ENCODE assay signal across 8 cellular contexts in the genomic region with DNA sequence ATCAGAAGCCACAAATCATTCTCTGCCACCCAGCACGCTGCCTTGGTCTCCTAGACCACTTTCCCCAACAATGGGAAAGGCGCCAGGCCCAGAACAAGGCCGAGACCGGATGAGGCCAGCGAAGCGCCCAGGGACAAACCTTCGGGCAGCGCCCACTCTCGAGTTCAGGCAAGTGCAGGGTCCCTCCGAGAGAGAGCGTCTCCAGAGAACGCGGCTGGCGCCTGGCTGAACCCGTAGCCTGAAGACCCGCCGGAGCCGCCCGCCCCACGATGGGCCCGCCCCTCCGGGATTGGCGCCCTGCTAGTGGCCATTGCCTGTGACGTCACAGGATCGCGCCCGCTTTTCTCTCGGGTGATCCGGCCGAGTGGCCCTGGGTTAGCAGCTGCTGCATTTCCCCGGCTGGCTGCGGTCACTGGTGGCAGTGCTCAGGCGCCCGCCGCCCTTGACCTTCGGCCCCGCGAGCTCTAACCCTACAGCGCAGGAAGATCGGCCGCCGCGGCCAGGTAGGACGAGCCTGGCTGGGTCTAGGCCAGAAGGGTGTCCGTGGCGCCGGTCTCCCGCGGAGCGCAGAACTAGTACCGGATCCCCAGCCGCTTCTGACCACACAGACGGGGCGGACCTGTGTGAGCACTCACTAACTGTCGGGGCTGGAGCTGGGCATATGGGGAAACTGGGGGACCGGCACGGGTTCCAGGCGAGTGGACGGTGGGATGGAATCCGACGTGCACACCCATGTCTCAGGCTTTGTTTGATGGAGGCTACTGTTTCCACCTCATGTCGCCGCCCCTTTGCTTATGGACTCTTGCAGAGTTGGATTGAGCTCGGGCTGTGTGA. TPM values are rescaled to one million over a fixed set of nuclear protein-coding genes. Genes with fewer than 3 reads are reported as not detected.
DNase-seq lines count a peak whose midpoint lies in the region; ATAC-seq and TF ChIP-seq lines count a peak whose summit lies in the region.

TSS of gene FAHD2A (plus strand) at position 339 of the 834 bp plus-strand sequence. CDS start 2,851 bp downstream, outside the sequence.

- H3K27ac ChIP-seq in BLaER1 treated with 17β-estradiol and CSF1 and Interleukin-3, amounts not matched to agents 10 nM and 100 nM = peak within 1 kb of the TSS; percentile 83 to 92 (median 88)
- H3K27ac ChIP-seq in colonic mucosa (peak within 1 kb of the TSS; percentile 68), layer of hippocampus (ENCODE audit: low read depth, low read length) (peak within 1 kb of the TSS; percentile 81)

- no peaks in the 10 kb centered on the region for H3K27me3 Mint-ChIP-seq in activated CD4-positive, alpha-beta T cell treated with anti-CD3 and anti-CD28 coated beads, Interleukin-2, amount 10 ng/mL, durations not matched to agents 24 days and 14 days

- peak within 1 kb of the TSS; percentile 89 to 98 (median 94) for H3K4me2 ChIP-seq in BLaER1 treated with 17β-estradiol and CSF1 and Interleukin-3, amounts not matched to agents 10 nM and 100 nM

- H3K36me3 Mint-ChIP-seq in activated CD4-positive, alpha-beta T cell treated with anti-CD3 and anti-CD28 coated beads, Interleukin-2, amount 10 ng/mL, durations not matched to agents 24 days and 14 days (ENCODE audit: low read depth) = peaks cover 3% of the 10 kb centered on the region

- H3K9me3 Mint-ChIP-seq in activated CD4-positive, alpha-beta T cell treated with anti-CD3 and anti-CD28 coated beads, Interleukin-2, amount 10 ng/mL, durations not matched to agents 24 days and 14 days = no peaks in the 10 kb centered on the region

- H3K4me3 Mint-ChIP-seq in activated CD4-positive, alpha-beta T cell treated with anti-CD3 and anti-CD28 coated beads, Interleukin-2, amount 10 ng/mL, durations not matched to agents 24 days and 14 days = peak within 1 kb of the TSS; percentile 96

- peak within 1 kb of the TSS; percentile 97 for H3K27ac Mint-ChIP-seq in activated CD4-positive, alpha-beta T cell treated with anti-CD3 and anti-CD28 coated beads, Interleukin-2, amount 10 ng/mL, durations not matched to agents 24 days and 14 days

- peak; percentile 92 for ATAC-seq in GM19351 (IDR thresholded peaks at IDR 0.05; ENCODE audit: unreplicated experiment)
- ATAC-seq in HG03520 (IDR thresholded peaks at IDR 0.05; ENCODE audit: unreplicated experiment) = peak; percentile 92

- no peak for TF ChIP-seq CTCF in colonic mucosa (IDR thresholded peaks at IDR 0.05)

- H3K36me3 ChIP-seq in BLaER1 treated with 17β-estradiol and CSF1 and Interleukin-3, amounts not matched to agents 10 nM and 100 nM = peaks cover 0 to 13% (median 8%) of the 10 kb centered on the region in 11 experiments; a peak in 14 of 22 replicates
- no peaks in the 10 kb centered on the region for H3K36me3 ChIP-seq in colonic mucosa

- peaks cover 0 to 24% (median 4%) of the 10 kb centered on the region in 11 experiments; a peak in 7 of 22 replicates for H4K20me1 ChIP-seq in BLaER1 treated with 17β-estradiol and CSF1 and Interleukin-3, amounts not matched to agents 10 nM and 100 nM

- no peaks in the 10 kb centered on the region for H3K27me3 ChIP-seq in BLaER1 treated with 17β-estradiol and CSF1 and Interleukin-3, amounts not matched to agents 10 nM and 100 nM
- H3K27me3 ChIP-seq in colonic mucosa (no peaks in the 10 kb centered on the region), layer of hippocampus (ENCODE audit: control insufficient read depth, insufficient read depth, low read length) (no peaks in the 10 kb centered on the region)

- intact Hi-C loops in activated CD4-positive, alpha-beta T cell treated with anti-CD3 and anti-CD28 coated beads, Interleukin-2, amount 10 ng/mL, durations not matched to agents 24 days and 14 days (cut with micrococcal nuclease) = loop anchor here (2.0 to 5.0 kb wide), 3 partner anchors 128 to 325 kb away; partner anchors contain the start of gene ZNF892
- intact Hi-C loops in colonic mucosa (cut with DNase I) = no loop called here

- DNase-seq in NCI-H526 treated with DMSO at 0.1 percent for 48 hours (lab: John Stamatoyannopoulos, UW) = peak; percentile 79
- peak; percentile 99 for DNase-seq in activated CD4-positive, alpha-beta T cell treated with anti-CD3 and anti-CD28 coated beads, Interleukin-2, amount 10 ng/mL, durations not matched to agents 24 days and 14 days
- DNase-seq in colonic mucosa = peak; percentile 98
- DNase-seq in stimulated activated CD4-positive, alpha-beta T cell treated with anti-CD3 and anti-CD28 coated beads, Interleukin-1b, Interleukin-23, amount 100 ng/mL, for 4 hours (ENCODE audit: low read depth in 2 of 2) = peak; percentile 85 to 97

- peak within 1 kb of the TSS; percentile 84 to 100 (median 98) for H3K4me3 ChIP-seq in BLaER1 treated with 17β-estradiol and CSF1 and Interleukin-3, amounts not matched to agents 10 nM and 100 nM
- peak within 1 kb of the TSS; percentile 84 for H3K4me3 ChIP-seq in colonic mucosa

- H3K4me1 ChIP-seq in BLaER1 treated with 17β-estradiol and CSF1 and Interleukin-3, amounts not matched to agents 10 nM and 100 nM = peaks cover 17 to 24% (median 22%) of the 10 kb centered on the region in 10 experiments
- no peaks in the 10 kb centered on the region for H3K4me1 ChIP-seq in colonic mucosa

- peak within 1 kb of the TSS; percentile 90 to 95 (median 94) for H3K9ac ChIP-seq in BLaER1 treated with 17β-estradiol and CSF1 and Interleukin-3, amounts not matched to agents 10 nM and 100 nM
- peak within 1 kb of the TSS; percentile 81 to 89 for H3K9ac ChIP-seq in colonic mucosa (ENCODE audit: low read depth in 2 of 2, low read length in 2 of 2)

- no peaks in the 10 kb centered on the region for H3K9me3 ChIP-seq in BLaER1 treated with 17β-estradiol and CSF1 and Interleukin-3, amounts not matched to agents 10 nM and 100 nM (replicated peaks in 1 of 11)
- H3K9me3 ChIP-seq in colonic mucosa = no peaks in the 10 kb centered on the region

- H3K4me1 Mint-ChIP-seq in activated CD4-positive, alpha-beta T cell treated with anti-CD3 and anti-CD28 coated beads, Interleukin-2, amount 10 ng/mL, durations not matched to agents 24 days and 14 days = peaks cover 20% of the 10 kb centered on the region

RNA-seq across cellular contexts. Expression of gene FAHD2A, which starts in this region (rescaled TPM):
- 35.8 and 36.0 TPM in 2 replicates for total RNA-seq in activated CD4-positive, alpha-beta T cell treated with anti-CD3 and anti-CD28 coated beads, Interleukin-2, amount 10 ng/mL, durations not matched to agents 24 days and 14 days
- 10 to 100 TPM; 21.0 to 28.9 TPM for total RNA-seq in colonic mucosa

Comparison
In these comparisons a context has a peak if more than half of its experiments do, and no peak if none do; other contexts are left out.
1. Peak in every context shown above with its lines: DNase-seq, ATAC-seq, H3K4me3 ChIP-seq and H3K27ac ChIP-seq.